In the genomic region with DNA sequence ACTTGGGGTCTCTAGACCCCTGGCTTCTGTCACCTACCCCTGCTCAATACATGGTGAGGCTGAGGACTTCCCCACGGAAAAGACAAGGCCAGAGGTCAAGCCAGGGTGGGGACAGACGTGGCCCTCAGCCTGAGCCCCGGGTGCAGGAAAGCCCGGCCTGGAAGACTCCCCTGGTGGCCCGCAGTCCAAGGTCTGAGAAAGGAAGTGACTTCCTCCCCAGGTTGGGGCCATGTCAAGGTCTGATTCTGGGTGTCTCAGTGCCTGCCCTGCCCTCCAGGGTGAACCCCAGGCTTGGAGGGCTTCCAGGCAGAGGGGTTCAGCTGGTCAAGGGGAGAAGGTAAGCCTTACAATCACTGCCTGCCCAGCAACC, we compare ENCODE assay signal across 13 cellular contexts. TPM values are rescaled to one million over a fixed set of nuclear protein-coding genes. Genes with fewer than 3 reads are reported as not detected.
DNase-seq lines count a peak whose midpoint lies in the region; ATAC-seq, FAIRE-seq and TF ChIP-seq lines count a peak whose summit lies in the region.
"Had no signal": no experiment of that assay in that cellular context is flagged by ENCODE, and none has a peak within 500 bp of the region (broad histone marks: within the 10 kb centered on the region; RNA-seq: fewer than 3 reads in every experiment).

No MANE protein-coding gene starts in this region.

- TF ChIP-seq POLR2A in A549 (IDR thresholded peaks at IDR 0.05; ENCODE audit: low read length) (no peak), IMR-90 (IDR thresholded peaks at IDR 0.05; ENCODE audit: low read depth, low read length) (no peak)

- peaks cover 31% of the 10 kb centered on the region for H3K36me3 Mint-ChIP-seq in effector memory CD8-positive, alpha-beta T cell (ENCODE audit: insufficient read depth)
- no peaks in the 10 kb centered on the region for H3K36me3 Mint-ChIP-seq in WTC11

- H2BK120ac ChIP-seq in IMR-90 (ENCODE audit: low read depth, low read length) = no peak overlapping the region

- intact Hi-C loops in IMR-90 (cut with micrococcal nuclease) = no loop called here
- intact Hi-C loops in mammary epithelial cell (cut with micrococcal nuclease) = loop anchor here (5.0 kb wide), 1 partner anchor 397 kb away; no protein-coding TSS in a partner anchor

- no peak overlapping the region; a peak in 2 of 4 replicates for H4K8ac ChIP-seq in IMR-90 (ENCODE audit: low read depth in 2 of 2, low read length in 2 of 2)

- no peaks in the 10 kb centered on the region for H3K27me3 ChIP-seq in IMR-90 (ENCODE audit: control insufficient read depth, insufficient read depth, low read length)
- H3K27me3 ChIP-seq in osteoblast (ENCODE audit: insufficient read depth, low read length) = no peaks in the 10 kb centered on the region
- no peaks in the 10 kb centered on the region for H3K27me3 ChIP-seq in mammary epithelial cell (ENCODE audit: insufficient read depth, low read length)

- peaks cover 46 to 62% of the 10 kb centered on the region in 2 donors for H3K4me1 Mint-ChIP-seq in effector memory CD8-positive, alpha-beta T cell (ENCODE audit: low read depth in 2 of 2)
- 0 out of 2 replicates have a peak, but pooled peaks cover 3% of the 10 kb centered on the region for H3K4me1 Mint-ChIP-seq in WTC11

- peak overlapping the region in 1 of 2 donors; percentile 95 for H3K27ac Mint-ChIP-seq in effector memory CD8-positive, alpha-beta T cell
- no peak overlapping the region for H3K27ac Mint-ChIP-seq in WTC11

- H3K23ac ChIP-seq in IMR-90 (ENCODE audit: low read depth, low read length) = no peak overlapping the region

- H3K36me3 ChIP-seq in IMR-90 (ENCODE audit: control insufficient read depth, insufficient read depth, low read length) = peaks cover 38% of the 10 kb centered on the region; the same call in 1 of the 2 replicates
- H3K36me3 ChIP-seq in osteoblast (ENCODE audit: insufficient read depth, low read length) = peaks cover 46% of the 10 kb centered on the region
- no peaks in the 10 kb centered on the region for H3K36me3 ChIP-seq in mammary epithelial cell (ENCODE audit: insufficient read depth, low read length)

- H2BK5ac ChIP-seq in IMR-90 (ENCODE audit: low read depth, low read length, poor library complexity, severe bottlenecking) = peak overlapping the region; percentile 5

- POLR2A ChIA-PET in A549 (lab: Yijun Ruan, JAX) = no interaction called here
- POLR2A ChIA-PET in IMR-90 (lab: Charles Lee; ENCODE audit: unreplicated experiment) = no interaction called here
- POLR2A ChIA-PET in WTC11 (lab: Charles Lee) = no interaction called here

- WGBS in A549 (ENCODE audit: missing lambda C conversion rate) = 90% methylated on average over 2 of the region's 5 CpGs
- no CpG with 5 or more reads among the region's 5 CpGs for WGBS in IMR-90 (ENCODE audit: extremely low coverage in 2 of 2, insufficient read length in 1 of 2), 2 experiments
- WGBS in mammary epithelial cell (ENCODE audit: low coverage, missing lambda C conversion rate) = 100% methylated on average over 4 of the region's 5 CpGs

- BruUV-seq in IMR-90 (replicated peaks; lab: Mats Ljungman, UMichigan) (no TSS peak), mammary epithelial cell (replicated peaks; lab: Mats Ljungman, UMichigan) (no TSS peak)

- H2AK5ac ChIP-seq in IMR-90 (ENCODE audit: low read depth, low read length) = peak overlapping the region; percentile 50; the same call in 1 of the 2 replicates

- ATAC-seq in A549 = no peak
- ATAC-seq in IMR-90 (ENCODE audit: low read depth) = no peak
- no peak for ATAC-seq in effector memory CD8-positive, alpha-beta T cell (replicated peaks)
- no peak for ATAC-seq in HG03039 (IDR thresholded peaks at IDR 0.05; ENCODE audit: unreplicated experiment)
- ATAC-seq in WTC11 = no peak

- H3K56ac ChIP-seq in IMR-90 (ENCODE audit: extremely low read depth, insufficient read depth, low read length) = no peak overlapping the region

- CTCF ChIA-PET in A549 (lab: Yijun Ruan, JAX) = interaction anchor here (4.0 kb wide), 1 partner anchor 67 kb away, joined by 29 read pairs; no protein-coding TSS in a partner anchor
- CTCF ChIA-PET in IMR-90 (lab: Yijun Ruan, JAX) = no interaction called here
- CTCF ChIA-PET in WTC11 (lab: Charles Lee) = no interaction called here
- CTCF ChIA-PET in mammary epithelial cell (lab: Charles Lee; ENCODE audit: low non-redundant PET) = no interaction called here

- no peak overlapping the region for H4K5ac ChIP-seq in IMR-90 (ENCODE audit: low read depth, low read length)

- H4K20me1 ChIP-seq in IMR-90 (ENCODE audit: insufficient read depth, low read length) (peaks cover 16% of the 10 kb centered on the region), osteoblast (ENCODE audit: insufficient read depth, low read length) (peaks cover 38% of the 10 kb centered on the region), mammary epithelial cell (ENCODE audit: insufficient read depth, low read length) (no peaks in the 10 kb centered on the region)

- dilution Hi-C loops in IMR-90 (cut with HindIII; ENCODE audit: low sequenced_read_pairs, unreplicated experiment) (no loop called here), mammary epithelial cell (cut with HindIII; ENCODE audit: low sequenced_read_pairs) (no loop called here)

- TF ChIP-seq EP300 in A549 (IDR thresholded peaks at IDR 0.05) = no peak

- no peak overlapping the region for H3K14ac ChIP-seq in IMR-90 (replicated peaks; ENCODE audit: low read depth, low read length)

- FAIRE-seq in A549 (lab: Jason Lieb, UNC) = no peak
- FAIRE-seq: GM19239, H1 had no signal

- H3K4me3 ChIP-seq in A549 = no peak overlapping the region
- H3K4me3 ChIP-seq in IMR-90 (ENCODE audit: insufficient read depth, low read depth, low read length) = no peak overlapping the region
- no peak overlapping the region for H3K4me3 ChIP-seq in osteoblast (ENCODE audit: insufficient read depth, low read length)
- H3K4me3 ChIP-seq in mammary epithelial cell (replicated peaks in 1 of 3; ENCODE audit: insufficient read depth in 1 of 3, low read depth in 2 of 3, low read length in 3 of 3) = no peak overlapping the region

- peak overlapping the region; percentile 87; the same call in 1 of the 3 replicates for H3K4me2 ChIP-seq in A549
- H3K4me2 ChIP-seq in IMR-90 (ENCODE audit: low read depth, low read length) = no peak overlapping the region
- peak overlapping the region; percentile 53 for H3K4me2 ChIP-seq in osteoblast (ENCODE audit: insufficient read depth, low read length)
- no peak overlapping the region for H3K4me2 ChIP-seq in mammary epithelial cell (ENCODE audit: insufficient read depth, low read depth, low read length)

- TF ChIP-seq CTCF in A549 (IDR thresholded peaks at IDR 0.05) (no peak), IMR-90 (conservative IDR thresholded peaks at IDR 0.05; ENCODE audit: low read depth, low read length) (no peak), osteoblast (IDR thresholded peaks at IDR 0.05; ENCODE audit: extremely low read depth, low read depth, low read length) (no peak), WTC11 (IDR thresholded peaks at IDR 0.05) (no peak), mammary epithelial cell (conservative IDR thresholded peaks at IDR 0.05 in 1 of 2, IDR thresholded peaks at IDR 0.05 in 1 of 2; ENCODE audit: extremely low read depth in 1 of 2, insufficient read depth in 1 of 2, low read depth in 1 of 2, low read length in 2 of 2) (no peak)

- no peak overlapping the region for H3K18ac ChIP-seq in IMR-90 (ENCODE audit: low read depth, low read length)

- H3K4ac ChIP-seq in IMR-90 (ENCODE audit: low read depth, low read length) = peak overlapping the region; percentile 10

- H3K4me1 ChIP-seq in A549 (peaks cover 45% of the 10 kb centered on the region), IMR-90 (ENCODE audit: control insufficient read depth, insufficient read depth, low read length) (peaks cover 23% of the 10 kb centered on the region), osteoblast (ENCODE audit: insufficient read depth, low read length) (peaks cover 41% of the 10 kb centered on the region), mammary epithelial cell (ENCODE audit: insufficient read depth, low read length) (peaks cover 41% of the 10 kb centered on the region)

- peak overlapping the region; percentile 48 for H2AFZ ChIP-seq in IMR-90 (replicated peaks; ENCODE audit: low read length, poor library complexity)
- no peak overlapping the region for H2AFZ ChIP-seq in osteoblast (ENCODE audit: low read length)
- H2AFZ ChIP-seq in mammary epithelial cell (ENCODE audit: low read depth, low read length) = no peak overlapping the region

- H3K9me1 ChIP-seq in IMR-90 (ENCODE audit: insufficient read depth, low read length) = no peaks in the 10 kb centered on the region; the same call in 1 of the 2 replicates

- TF ChIP-seq RAD21 in A549 (conservative IDR thresholded peaks at IDR 0.05 in 1 of 2, IDR thresholded peaks at IDR 0.05 in 1 of 2) = no peak
- no peak for TF ChIP-seq RAD21 in IMR-90 (IDR thresholded peaks at IDR 0.05; ENCODE audit: low read length)

- DNase-seq in A549 (ENCODE audit: low read depth in 1 of 2, low spot score in 1 of 2) (no peak), IMR-90 (no peak), osteoblast (ENCODE audit: insufficient read length, low spot score, missing footprints) (peak; percentile 74), WTC11 (ENCODE audit: low spot score) (no peak), mammary epithelial cell (no peak)
- no peak for DNase-seq in effector memory CD8-positive, alpha-beta T cell
- DNase-seq in stimulated activated CD4-positive, alpha-beta T cell treated with anti-CD3 and anti-CD28 coated beads, Interleukin-15, amount 100 ng/mL, for 24 hours = no peak
- DNase-seq: activated CD4-positive, alpha-beta T cell treated with anti-CD3 and anti-CD28 coated beads, Interleukin-2, amount 50 U/mL, for 4 hours; NCI-H1048; NCI-H446 had no signal

- H3K9me3 Mint-ChIP-seq in effector memory CD8-positive, alpha-beta T cell = no peaks in the 10 kb centered on the region
- H3K9me3 Mint-ChIP-seq in WTC11 = no peaks in the 10 kb centered on the region

- H3K9ac ChIP-seq in IMR-90 (ENCODE audit: low read depth, low read length) (no peak overlapping the region), mammary epithelial cell (ENCODE audit: insufficient read depth, low read length) (no peak overlapping the region)

- H2BK20ac ChIP-seq in IMR-90 (ENCODE audit: low read depth, low read length) = peak overlapping the region; percentile 23; the same call in 1 of the 2 replicates

- H3K9me3 ChIP-seq in A549 (no peaks in the 10 kb centered on the region), IMR-90 (ENCODE audit: control insufficient read depth, insufficient read depth, low read length) (no peaks in the 10 kb centered on the region), osteoblast (ENCODE audit: low read depth, low read length) (no peaks in the 10 kb centered on the region), mammary epithelial cell (replicated peaks; ENCODE audit: insufficient read depth, low read length) (no peaks in the 10 kb centered on the region)

- peak overlapping the region; percentile 55 to 87 for H3K4me3 Mint-ChIP-seq in effector memory CD8-positive, alpha-beta T cell
- no peak overlapping the region for H3K4me3 Mint-ChIP-seq in WTC11

- no peak overlapping the region for H4K91ac ChIP-seq in IMR-90 (ENCODE audit: insufficient read depth, low read depth, low read length)

- H3K27ac ChIP-seq in A549 (peak overlapping the region; percentile 63 to 97; a peak in 5 of 6 replicates), IMR-90 (ENCODE audit: insufficient read depth, low read length) (no peak overlapping the region), osteoblast (ENCODE audit: low read depth, low read length) (peak overlapping the region; percentile 92), mammary epithelial cell (ENCODE audit: insufficient read depth, low read depth, low read length) (no peak overlapping the region)

- 0 out of 3 replicates have a peak overlapping the region, but pooled peaks have one; percentile 71 for H2BK15ac ChIP-seq in IMR-90 (ENCODE audit: low read depth, low read length)

- no peaks in the 10 kb centered on the region for H3K27me3 Mint-ChIP-seq in effector memory CD8-positive, alpha-beta T cell
- 0 out of 2 replicates have a peak, but pooled peaks cover 3% of the 10 kb centered on the region for H3K27me3 Mint-ChIP-seq in WTC11 (ENCODE audit: low read depth)

- H3K79me2 ChIP-seq in osteoblast (ENCODE audit: insufficient read depth, low read length) (peaks cover 64% of the 10 kb centered on the region), mammary epithelial cell (ENCODE audit: insufficient read depth, low read length) (peaks cover 69% of the 10 kb centered on the region)

- peaks cover 0 to 37% of the 10 kb centered on the region in 2 experiments; a peak in 3 of 4 replicates for H3K79me1 ChIP-seq in IMR-90 (ENCODE audit: low read depth in 1 of 2, low read length in 2 of 2)

- in situ Hi-C loops in IMR-90 (cut with MboI; ENCODE audit: low sequenced_read_pairs) (no loop called here), mammary epithelial cell (cut with MboI; ENCODE audit: low sequenced_read_pairs in 2 of 2) (no loop called here)

- peak overlapping the region; percentile 70 for H2AK9ac ChIP-seq in IMR-90 (replicated peaks; ENCODE audit: low read depth, low read length, poor library complexity)

RNA-seq across cellular contexts. Expression of a gene that starts 3.9 kb away (rescaled TPM):
- polyA plus RNA-seq in A549 (2011; rRNA removed) = 74.0 and 117 TPM in 2 replicates
- polyA plus RNA-seq in A549 (2012; cell fraction: cytosol; rRNA removed) = 138 and 190 TPM in 2 replicates
- polyA plus RNA-seq in A549 (2012; cell fraction: nucleus; rRNA removed) = 412 and 531 TPM in 2 replicates
- 259 to 326 TPM (median 310 TPM) in 3 replicates for polyA plus RNA-seq in A549 (2017; fragmentation: RNase III; extraction: RNeasy Plus Mini Kit Qiagen cat#74134 plus additional on column Dnase treatment)
- polyA minus RNA-seq in A549 (2011; rRNA and poly(A)+ RNA removed) = 201 and 253 TPM in 2 replicates
- total RNA-seq in IMR-90 (2012; rRNA removed) = 38.3 and 39.8 TPM in 2 replicates
- polyA plus RNA-seq in IMR-90 (2012; rRNA removed) = 151 and 166 TPM in 2 replicates
- 140 and 321 TPM in 2 replicates for polyA plus RNA-seq in IMR-90 (2012; cell fraction: cytosol; rRNA removed)
- 89.3 and 187 TPM in 2 replicates for polyA plus RNA-seq in IMR-90 (2012; cell fraction: nucleus; rRNA removed; ENCODE audit: low replicate concordance)
- total RNA-seq in osteoblast = 491 and 519 TPM in 2 replicates
- 194 to 199 TPM (median 198 TPM) in 3 replicates for total RNA-seq in WTC11 (2021)
- 100 to 1,000 TPM; 550 to 659 TPM for total RNA-seq in mammary epithelial cell
- polyA plus RNA-seq in mammary epithelial cell = 569 TPM
- 834 TPM for polyA minus RNA-seq in mammary epithelial cell

RNA-seq across cellular contexts. Expression of a gene that starts 9.4 kb away (rescaled TPM):
- polyA plus RNA-seq in A549 (2011; rRNA removed) (0.26 and 0.28 TPM in 2 replicates), A549 (2017; fragmentation: RNase III; extraction: RNeasy Plus Mini Kit Qiagen cat#74134 plus additional on column Dnase treatment) (0.55 to 0.78 TPM (median 0.67 TPM) in 3 replicates), IMR-90 (2012; rRNA removed) (0.15 and 0.59 TPM in 2 replicates), mammary epithelial cell (8.2 TPM)
- polyA plus RNA-seq in A549 (2012; cell fraction: cytosol; rRNA removed) = 0.13 and 0.14 TPM in 2 replicates
- polyA plus RNA-seq in A549 (2012; cell fraction: nucleus; rRNA removed) = 0.79 and 1.6 TPM in 2 replicates
- polyA minus RNA-seq in A549 (2011; rRNA and poly(A)+ RNA removed) = 0.10 and 0.29 TPM in 2 replicates
- total RNA-seq in IMR-90 (2012; rRNA removed) (under 0.01 and 0.18 TPM in 2 replicates), osteoblast (15.0 and 18.1 TPM in 2 replicates), WTC11 (2021) (0.80 to 1.7 TPM (median 1.3 TPM) in 3 replicates), mammary epithelial cell (10 to 100 TPM; 10.2 to 32.3 TPM)
- 0.08 and 0.32 TPM in 2 replicates for polyA plus RNA-seq in IMR-90 (2012; cell fraction: cytosol; rRNA removed)
- 0.68 and 1.2 TPM in 2 replicates for polyA plus RNA-seq in IMR-90 (2012; cell fraction: nucleus; rRNA removed; ENCODE audit: low replicate concordance)
- polyA minus RNA-seq in mammary epithelial cell = 5.4 TPM

Comparison
In these comparisons a context has a peak if more than half of its experiments do, and no peak if none do; other contexts are left out.
1. H3K27ac ChIP-seq: peak in A549 (2 of 2) and osteoblast (single experiment); none in IMR-90 (single experiment) and mammary epithelial cell (single experiment).
2. H3K4me2 ChIP-seq: peak in A549 (single experiment) and osteoblast (single experiment); none in IMR-90 (single experiment) and mammary epithelial cell (single experiment).